ENCODE assay signal across 1 cellular context in genomic region chr14:68085742-68086141, GRCh38.
TF ChIP-seq lines count a peak whose summit lies in the region.

No MANE protein-coding gene starts in this region.

TF ChIP-seq in HepG2, 621 proteins besides CTCF, POLR2A, EP300 and RAD21 (continued from another document):
- TF ChIP-seq ZBTB7B (CRISPR knock-in tag; IDR thresholded peaks at IDR 0.05) (peak; percentile 44; the same call in 1 of the 2 replicates), TOPORS (CRISPR knock-in tag; IDR thresholded peaks at IDR 0.05) (no peak), SOX6 (IDR thresholded peaks at IDR 0.05) (no peak), SOX6 (CRISPR knock-in tag; IDR thresholded peaks at IDR 0.05) (peak; percentile 30; the same call in 1 of the 2 replicates), ZMYM4 (CRISPR knock-in tag; IDR thresholded peaks at IDR 0.05) (peak; percentile 57), KDM5B (CRISPR knock-in tag; IDR thresholded peaks at IDR 0.05; ENCODE audit: borderline replicate concordance) (0 out of 2 replicates have a peak, but pooled peaks have one; percentile 29), ZNF275 (CRISPR knock-in tag; IDR thresholded peaks at IDR 0.05; ENCODE audit: borderline replicate concordance) (no peak), FOXP4 (CRISPR knock-in tag; IDR thresholded peaks at IDR 0.05) (0 out of 2 replicates have a peak, but pooled peaks have one; percentile 19), STAG1 (CRISPR knock-in tag; IDR thresholded peaks at IDR 0.05) (peak; percentile 38)
- TF ChIP-seq, protein P1, sequence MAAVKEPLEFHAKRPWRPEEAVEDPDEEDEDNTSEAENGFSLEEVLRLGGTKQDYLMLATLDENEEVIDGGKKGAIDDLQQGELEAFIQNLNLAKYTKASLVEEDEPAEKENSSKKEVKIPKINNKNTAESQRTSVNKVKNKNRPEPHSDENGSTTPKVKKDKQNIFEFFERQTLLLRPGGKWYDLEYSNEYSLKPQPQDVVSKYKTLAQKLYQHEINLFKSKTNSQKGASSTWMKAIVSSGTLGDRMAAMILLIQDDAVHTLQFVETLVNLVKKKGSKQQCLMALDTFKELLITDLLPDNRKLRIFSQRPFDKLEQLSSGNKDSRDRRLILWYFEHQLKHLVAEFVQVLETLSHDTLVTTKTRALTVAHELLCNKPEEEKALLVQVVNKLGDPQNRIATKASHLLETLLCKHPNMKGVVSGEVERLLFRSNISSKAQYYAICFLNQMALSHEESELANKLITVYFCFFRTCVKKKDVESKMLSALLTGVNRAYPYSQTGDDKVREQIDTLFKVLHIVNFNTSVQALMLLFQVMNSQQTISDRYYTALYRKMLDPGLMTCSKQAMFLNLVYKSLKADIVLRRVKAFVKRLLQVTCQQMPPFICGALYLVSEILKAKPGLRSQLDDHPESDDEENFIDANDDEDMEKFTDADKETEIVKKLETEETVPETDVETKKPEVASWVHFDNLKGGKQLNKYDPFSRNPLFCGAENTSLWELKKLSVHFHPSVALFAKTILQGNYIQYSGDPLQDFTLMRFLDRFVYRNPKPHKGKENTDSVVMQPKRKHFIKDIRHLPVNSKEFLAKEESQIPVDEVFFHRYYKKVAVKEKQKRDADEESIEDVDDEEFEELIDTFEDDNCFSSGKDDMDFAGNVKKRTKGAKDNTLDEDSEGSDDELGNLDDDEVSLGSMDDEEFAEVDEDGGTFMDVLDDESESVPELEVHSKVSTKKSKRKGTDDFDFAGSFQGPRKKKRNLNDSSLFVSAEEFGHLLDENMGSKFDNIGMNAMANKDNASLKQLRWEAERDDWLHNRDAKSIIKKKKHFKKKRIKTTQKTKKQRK (IDR thresholded peaks at IDR 0.05; ENCODE audit: low read length) = no peak
- TF ChIP-seq, protein P2, sequence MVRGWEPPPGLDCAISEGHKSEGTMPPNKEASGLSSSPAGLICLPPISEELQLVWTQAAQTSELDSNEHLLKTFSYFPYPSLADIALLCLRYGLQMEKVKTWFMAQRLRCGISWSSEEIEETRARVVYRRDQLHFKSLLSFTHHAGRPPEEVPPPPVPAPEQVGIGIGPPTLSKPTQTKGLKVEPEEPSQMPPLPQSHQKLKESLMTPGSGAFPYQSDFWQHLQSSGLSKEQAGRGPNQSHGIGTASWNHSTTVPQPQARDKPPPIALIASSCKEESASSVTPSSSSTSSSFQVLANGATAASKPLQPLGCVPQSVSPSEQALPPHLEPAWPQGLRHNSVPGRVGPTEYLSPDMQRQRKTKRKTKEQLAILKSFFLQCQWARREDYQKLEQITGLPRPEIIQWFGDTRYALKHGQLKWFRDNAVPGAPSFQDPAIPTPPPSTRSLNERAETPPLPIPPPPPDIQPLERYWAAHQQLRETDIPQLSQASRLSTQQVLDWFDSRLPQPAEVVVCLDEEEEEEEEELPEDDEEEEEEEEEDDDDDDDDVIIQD (CRISPR knock-in tag; IDR thresholded peaks at IDR 0.05; ENCODE audit: low read depth) = 0 out of 2 replicates have a peak, but pooled peaks have one; percentile 14
TF ChIP-seq in HepG2: peak in this region for 11.
